1 cellular context compared by ENCODE assay signal in genomic region chr2:1601064-1601405, GRCh38.
TF ChIP-seq lines count a peak whose summit lies in the region.

No MANE protein-coding gene starts in this region.

TF ChIP-seq in HepG2, 621 proteins besides CTCF, POLR2A, EP300 and RAD21:
- TF ChIP-seq ARID4A (CRISPR knock-in tag; IDR thresholded peaks at IDR 0.05; ENCODE audit: borderline replicate concordance), result 0 out of 2 replicates have a peak, but pooled peaks have one; percentile 5
- TF ChIP-seq PLSCR1 (CRISPR knock-in tag; IDR thresholded peaks at IDR 0.05; ENCODE audit: borderline replicate concordance), result no peak
- TF ChIP-seq SMARCE1 (IDR thresholded peaks at IDR 0.05; ENCODE audit: borderline replicate concordance), result no peak
- TF ChIP-seq ZSCAN31 (CRISPR knock-in tag; IDR thresholded peaks at IDR 0.05; ENCODE audit: low read depth), result no peak
- 0 out of 2 replicates have a peak, but pooled peaks have one; percentile 18 for TF ChIP-seq HNRNPL (IDR thresholded peaks at IDR 0.05; ENCODE audit: low read depth, low read length)
- TF ChIP-seq RARA (CRISPR knock-in tag; IDR thresholded peaks at IDR 0.05), result no peak
- TF ChIP-seq PCBP1 (IDR thresholded peaks at IDR 0.05; ENCODE audit: borderline replicate concordance, low read depth, low read length), result no peak
- TF ChIP-seq BORCS8-MEF2B (CRISPR knock-in tag; IDR thresholded peaks at IDR 0.05), result no peak
- no peak for TF ChIP-seq ZNF232 (CRISPR knock-in tag; IDR thresholded peaks at IDR 0.05; ENCODE audit: borderline replicate concordance)
- TF ChIP-seq ZNF749 (CRISPR knock-in tag; IDR thresholded peaks at IDR 0.05; ENCODE audit: borderline replicate concordance), result no peak
- no peak for TF ChIP-seq TEAD2 (CRISPR knock-in tag; IDR thresholded peaks at IDR 0.05)
